In genomic region chr9:16238730-16239129, GRCh38 we compare ENCODE assay signal across 22 cellular contexts.
DNase-seq lines count a peak whose midpoint lies in the region; ATAC-seq, FAIRE-seq and TF ChIP-seq lines count a peak whose summit lies in the region.
"Had no signal": no experiment of that assay in that cellular context is flagged by ENCODE, and none has a peak within 500 bp of the region (broad histone marks: within the 10 kb centered on the region; RNA-seq: fewer than 3 reads in every experiment).

No MANE protein-coding gene starts in this region.

- TF ChIP-seq POLR2A in H54 (IDR thresholded peaks at IDR 0.05; ENCODE audit: low read depth, low read length): no peak

- TF ChIP-seq CTCF in fibroblast of mammary gland (conservative IDR thresholded peaks at IDR 0.05; ENCODE audit: control insufficient read depth, insufficient read depth, low read depth, low read length): no peak
- no peak for TF ChIP-seq CTCF in WERI-Rb-1 (IDR thresholded peaks at IDR 0.05; ENCODE audit: low read depth, low read length)

- DNase-seq in H54 (ENCODE audit: insufficient read length, low spot score) (no peak), NCI-H226 (peak; percentile 39), fibroblast of mammary gland (ENCODE audit: low read depth) (peak; percentile 57), iris pigment epithelial cell (ENCODE audit: low read depth) (peak; percentile 51), WERI-Rb-1 (no peak)
- DNase-seq in central memory CD4-positive, alpha-beta T cell: no peak
- DNase-seq: AML-193; Caco-2; Calu3; CD4-positive, alpha-beta T cell; CD8-positive, alpha-beta T cell; DMS79 treated with DMSO at 0.1 percent for 48 hours; GF-D8 had no signal

- H3K9me3 ChIP-seq in WERI-Rb-1 (ENCODE audit: severe bottlenecking): no peaks in the 10 kb centered on the region
- H3K9me3 ChIP-seq: A549, Caco-2 had no signal

- FAIRE-seq in H54 (lab: Jason Lieb, UNC): peak; percentile 53
- FAIRE-seq: A549, D721Med, G401.6, GM12891, GM18507 had no signal

- H3K4me3 ChIP-seq in fibroblast of mammary gland (ENCODE audit: control insufficient read depth, low read depth, low read length) (no peak overlapping the region), WERI-Rb-1 (ENCODE audit: low read depth, low read length) (no peak overlapping the region)
- H3K4me3 ChIP-seq: A549; BLaER1 treated with 17β-estradiol and CSF1 and Interleukin-3, amounts not matched to agents 10 nM and 100 nM had no signal

- H3K27ac ChIP-seq in WERI-Rb-1: no peak overlapping the region
- H3K27ac ChIP-seq: 22Rv1; BLaER1 treated with 17β-estradiol and CSF1 and Interleukin-3, amounts not matched to agents 10 nM and 100 nM; C4-2B had no signal

- ATAC-seq in GM18498 (IDR thresholded peaks at IDR 0.05; ENCODE audit: unreplicated experiment): no peak
- ATAC-seq: A549; CD8-positive, alpha-beta T cell had no signal

- H3K36me3 ChIP-seq in WERI-Rb-1: no peaks in the 10 kb centered on the region

- H3K27me3 ChIP-seq in WERI-Rb-1 (ENCODE audit: insufficient read depth, low read depth, severe bottlenecking): no peaks in the 10 kb centered on the region
- H3K27me3 ChIP-seq: BLaER1 treated with 17β-estradiol and CSF1 and Interleukin-3, amounts not matched to agents 10 nM and 100 nM had no signal

Comparison
In these comparisons a context has a peak if more than half of its experiments do, and no peak if none do; other contexts are left out.
1. DNase-seq: peak in NCI-H226 (single experiment), fibroblast of mammary gland (single experiment) and iris pigment epithelial cell (single experiment); none in H54 (single experiment), central memory CD4-positive, alpha-beta T cell (single experiment) and WERI-Rb-1 (single experiment).